Comparison of ENCODE assay signal across 1 cellular context in the genomic region with DNA sequence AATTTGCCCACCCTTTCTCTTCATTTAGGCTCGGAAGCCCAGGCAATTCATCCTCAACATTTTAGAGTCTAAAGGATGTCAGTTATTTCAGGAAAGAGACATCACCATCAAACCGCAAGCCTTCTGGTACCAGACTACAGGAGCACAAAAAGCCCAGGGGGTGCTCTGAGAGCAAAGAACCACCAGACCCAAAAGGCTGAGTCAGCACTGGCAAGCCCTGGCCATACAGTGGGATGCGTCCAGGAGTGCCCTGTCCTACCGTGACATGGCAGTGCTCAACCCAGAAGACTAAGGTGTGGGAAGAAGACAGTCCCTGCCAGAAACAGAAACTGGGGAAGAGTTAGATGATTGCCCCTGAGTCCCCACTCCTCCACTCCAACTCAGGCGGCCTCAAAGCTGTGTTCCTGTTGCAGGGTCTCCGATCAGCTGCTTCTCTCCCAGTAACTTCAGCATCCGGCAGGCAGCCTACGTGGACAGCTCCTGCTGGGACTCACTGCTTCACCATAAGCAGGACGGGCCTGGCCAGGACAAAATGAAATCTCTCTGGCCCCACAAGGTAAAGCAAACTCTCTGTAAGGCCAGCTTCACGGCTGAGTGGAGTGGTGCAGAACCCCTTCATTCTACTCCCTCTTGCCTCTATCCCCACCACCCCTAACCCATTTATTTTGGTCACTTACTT.
A peak's percentile ranks its signal among the peaks of the same experiment; 100 is the strongest.
TF ChIP-seq lines count a peak whose summit lies in the region.

No MANE protein-coding gene starts in this region.

TF ChIP-seq in SK-N-SH, 30 proteins besides CTCF, POLR2A, EP300 and RAD21 (continued from another document):
- TF ChIP-seq, protein P1, sequence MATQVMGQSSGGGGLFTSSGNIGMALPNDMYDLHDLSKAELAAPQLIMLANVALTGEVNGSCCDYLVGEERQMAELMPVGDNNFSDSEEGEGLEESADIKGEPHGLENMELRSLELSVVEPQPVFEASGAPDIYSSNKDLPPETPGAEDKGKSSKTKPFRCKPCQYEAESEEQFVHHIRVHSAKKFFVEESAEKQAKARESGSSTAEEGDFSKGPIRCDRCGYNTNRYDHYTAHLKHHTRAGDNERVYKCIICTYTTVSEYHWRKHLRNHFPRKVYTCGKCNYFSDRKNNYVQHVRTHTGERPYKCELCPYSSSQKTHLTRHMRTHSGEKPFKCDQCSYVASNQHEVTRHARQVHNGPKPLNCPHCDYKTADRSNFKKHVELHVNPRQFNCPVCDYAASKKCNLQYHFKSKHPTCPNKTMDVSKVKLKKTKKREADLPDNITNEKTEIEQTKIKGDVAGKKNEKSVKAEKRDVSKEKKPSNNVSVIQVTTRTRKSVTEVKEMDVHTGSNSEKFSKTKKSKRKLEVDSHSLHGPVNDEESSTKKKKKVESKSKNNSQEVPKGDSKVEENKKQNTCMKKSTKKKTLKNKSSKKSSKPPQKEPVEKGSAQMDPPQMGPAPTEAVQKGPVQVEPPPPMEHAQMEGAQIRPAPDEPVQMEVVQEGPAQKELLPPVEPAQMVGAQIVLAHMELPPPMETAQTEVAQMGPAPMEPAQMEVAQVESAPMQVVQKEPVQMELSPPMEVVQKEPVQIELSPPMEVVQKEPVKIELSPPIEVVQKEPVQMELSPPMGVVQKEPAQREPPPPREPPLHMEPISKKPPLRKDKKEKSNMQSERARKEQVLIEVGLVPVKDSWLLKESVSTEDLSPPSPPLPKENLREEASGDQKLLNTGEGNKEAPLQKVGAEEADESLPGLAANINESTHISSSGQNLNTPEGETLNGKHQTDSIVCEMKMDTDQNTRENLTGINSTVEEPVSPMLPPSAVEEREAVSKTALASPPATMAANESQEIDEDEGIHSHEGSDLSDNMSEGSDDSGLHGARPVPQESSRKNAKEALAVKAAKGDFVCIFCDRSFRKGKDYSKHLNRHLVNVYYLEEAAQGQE (IDR thresholded peaks at IDR 0.05; ENCODE audit: low read depth, low read length) = peak; percentile 74; the same call in 1 of the 2 replicates
